ENCODE assay signal across 26 cellular contexts in genomic region chr7:1494447-1494846, GRCh38.
"Had no signal": no experiment of that assay in that cellular context is flagged by ENCODE, and none has a peak within 500 bp of the region (broad histone marks: within the 10 kb centered on the region; RNA-seq: fewer than 3 reads in every experiment).

No MANE protein-coding gene starts in this region.

- H3K9me3 ChIP-seq: body of pancreas, breast epithelium, SJSA1, SK-N-SH had no signal

- ATAC-seq: activated CD8-positive, alpha-beta T cell treated with anti-CD3 and anti-CD28 coated beads for 36 hours; activated T-cell treated with anti-CD3 and anti-CD28 coated beads, Interleukin-2, amount 50 U/mL, for 72 hours; activated T-helper 17 cell treated with anti-CD3 and anti-CD28 coated beads, Interleukin-2, amount 50 U/mL, for 72 hours; body of pancreas had no signal

- H3K9me3 Mint-ChIP-seq: activated CD4-positive, alpha-beta T cell treated with anti-CD3 and anti-CD28 coated beads, Interleukin-2, amount 10 ng/mL, durations not matched to agents 24 days and 14 days; activated CD8-positive, alpha-beta T cell treated with anti-CD3 and anti-CD28 coated beads for 36 hours; activated naive CD8-positive, alpha-beta T cell treated with anti-CD3 and anti-CD28 coated beads, Interleukin-2, amount 10 ng/mL, durations not matched to agents 7 days and 5 days; activated T-cell treated with anti-CD3 and anti-CD28 coated beads, Interleukin-2, amount 50 U/mL, for 72 hours; activated T-helper 17 cell treated with anti-CD3 and anti-CD28 coated beads, Interleukin-2, amount 50 U/mL, for 72 hours; T-helper 1 cell treated with Interleukin-12 subunit alpha and Interleukin-12 subunit beta and Interleukin-4 antibody, amounts not matched to agents 30 μg/mL and 1 μg/mL, for 36 hours; T-helper 2 cell treated with Interferon-gamma antibody and Interleukin-4, amounts not matched to agents 5 μg/mL and 100 μg/mL, for 36 hours had no signal

- DNase-seq: activated CD4-positive, alpha-beta T cell treated with anti-CD3 and anti-CD28 coated beads, Interleukin-2, amount 10 ng/mL, durations not matched to agents 24 days and 14 days; activated CD4-positive, alpha-beta T cell treated with anti-CD3 and anti-CD28 coated beads, Interleukin-2, amount 50 U/mL, for 4 hours; activated CD8-positive, alpha-beta T cell treated with anti-CD3 and anti-CD28 coated beads for 36 hours; activated effector memory CD4-positive, alpha-beta T cell treated with anti-CD3 and anti-CD28 coated beads, Interleukin-2, amount 50 U/mL, for 16 hours; activated naive CD4-positive, alpha-beta T cell; activated naive CD4-positive, alpha-beta T cell treated with anti-CD3 and anti-CD28 coated beads, Interleukin-2, amount 50 U/mL, for 16 hours; activated naive CD8-positive, alpha-beta T cell treated with anti-CD3 and anti-CD28 coated beads, Interleukin-2, amount 10 ng/mL, durations not matched to agents 7 days and 5 days; activated T-cell treated with anti-CD3 and anti-CD28 coated beads, Interleukin-2, amount 50 U/mL, for 1 hour; activated T-cell treated with anti-CD3 and anti-CD28 coated beads, Interleukin-2, amount 50 U/mL, for 72 hours; body of pancreas; NCI-H1092 treated with DMSO at 0.1 percent for 48 hours; NCI-H1417 treated with DMSO at 0.1 percent for 48 hours; NCI-H1694; NCI-H1930; NCI-H2081 treated with DMSO at 0.1 percent for 48 hours; NCI-H226; NCI-H524 treated with DMSO at 0.1 percent for 48 hours; SHP77 treated with DMSO at 0.1 percent for 48 hours; SK-N-SH had no signal

- H3K27ac Mint-ChIP-seq: activated CD4-positive, alpha-beta T cell treated with anti-CD3 and anti-CD28 coated beads, Interleukin-2, amount 10 ng/mL, durations not matched to agents 24 days and 14 days; activated CD8-positive, alpha-beta T cell treated with anti-CD3 and anti-CD28 coated beads for 36 hours; activated naive CD8-positive, alpha-beta T cell treated with anti-CD3 and anti-CD28 coated beads, Interleukin-2, amount 10 ng/mL, durations not matched to agents 7 days and 5 days; activated T-cell treated with anti-CD3 and anti-CD28 coated beads, Interleukin-2, amount 50 U/mL, for 72 hours; activated T-helper 17 cell treated with anti-CD3 and anti-CD28 coated beads, Interleukin-2, amount 50 U/mL, for 72 hours; T-helper 1 cell treated with Interleukin-12 subunit alpha and Interleukin-12 subunit beta and Interleukin-4 antibody, amounts not matched to agents 30 μg/mL and 1 μg/mL, for 36 hours; T-helper 2 cell treated with Interferon-gamma antibody and Interleukin-4, amounts not matched to agents 5 μg/mL and 100 μg/mL, for 36 hours had no signal

- H3K4me3 ChIP-seq: body of pancreas, breast epithelium, SJSA1 had no signal

- H3K27me3 ChIP-seq: body of pancreas, breast epithelium, SJSA1 had no signal

- FAIRE-seq: astrocyte, TTC549 had no signal

- H3K9ac ChIP-seq: SK-N-SH had no signal

- H3K4me2 ChIP-seq: SK-N-SH had no signal

- H3K27ac ChIP-seq: body of pancreas, breast epithelium, SJSA1 had no signal

- H3K4me1 ChIP-seq: body of pancreas, breast epithelium, SJSA1 had no signal
